8 cellular contexts compared by ENCODE assay signal in the genomic region with DNA sequence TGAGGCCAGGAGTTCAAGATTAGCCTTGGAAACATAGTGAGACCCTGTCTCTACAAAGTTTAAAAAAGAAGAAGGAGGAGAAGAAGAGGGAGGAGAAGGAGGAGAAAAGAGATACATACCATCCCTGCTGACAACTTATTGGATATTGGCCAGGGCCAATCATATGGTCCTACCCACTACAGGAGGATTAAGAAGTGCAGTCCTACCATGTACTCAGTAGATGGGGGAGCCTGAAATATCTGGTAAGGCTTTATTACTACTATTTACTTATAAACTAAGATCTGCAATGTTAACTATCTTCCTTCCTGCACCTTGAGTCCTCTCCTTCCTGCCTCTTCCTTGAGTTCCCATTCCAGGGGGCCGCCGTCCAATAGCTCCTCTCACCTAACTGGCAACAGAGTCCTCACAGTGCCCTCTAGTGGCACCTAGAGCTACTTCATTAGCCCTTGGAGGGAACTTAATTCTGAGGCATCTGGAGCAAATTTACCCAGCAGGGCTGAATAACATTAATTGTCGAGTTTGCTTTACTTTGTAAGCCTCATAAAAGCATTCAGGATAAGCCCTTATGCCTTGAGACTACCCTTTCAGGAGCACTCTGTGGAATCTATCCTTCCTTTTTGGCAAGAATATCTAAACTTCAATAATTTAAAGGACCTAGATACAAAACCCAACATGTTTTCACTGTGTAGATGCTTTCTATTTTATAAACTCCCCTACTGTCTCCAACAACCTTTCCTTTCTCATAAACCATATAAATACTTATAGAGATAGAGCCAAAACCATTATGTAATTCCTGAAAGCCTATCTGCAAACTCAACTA. TPM values are rescaled to one million over a fixed set of nuclear protein-coding genes. Genes with fewer than 3 reads are reported as not detected.
A peak's percentile ranks its signal among the peaks of the same experiment; 100 is the strongest.
DNase-seq lines count a peak whose midpoint lies in the region; ATAC-seq and TF ChIP-seq lines count a peak whose summit lies in the region.

No MANE protein-coding gene starts in this region.

- H3K27me3 ChIP-seq in Caco-2 (replicated peaks; ENCODE audit: control insufficient read depth, insufficient read depth, low read length): no peaks in the 10 kb centered on the region
- H3K27me3 ChIP-seq in H7 (ENCODE audit: control insufficient read depth, insufficient read depth, low read length): no peaks in the 10 kb centered on the region
- H3K27me3 ChIP-seq in liver (ENCODE audit: control insufficient read depth in 4 of 4, insufficient read depth in 4 of 4, low read length in 3 of 4): no peaks in the 10 kb centered on the region

- no peaks in the 10 kb centered on the region for H3K36me3 Mint-ChIP-seq in Caco-2 (ENCODE audit: insufficient read depth, unreplicated experiment)

- H3K9ac ChIP-seq in liver (ENCODE audit: low read depth in 1 of 2, low read length in 2 of 2): no peak overlapping the region

- CTCF ChIA-PET in Caco-2 (lab: Charles Lee): interaction anchor here (0.5 to 2.8 kb wide), 13 partner anchors 8 to 255 kb away, joined by 3 to 23 read pairs (median 6); partner anchors contain the start of gene ERMP1

- peak; percentile 41 to 62 for TF ChIP-seq CTCF in Caco-2 (IDR thresholded peaks at IDR 0.05; ENCODE audit: insufficient read depth in 1 of 2, low read depth in 1 of 2, low read length in 1 of 2, severe bottlenecking in 1 of 2, unreplicated experiment in 1 of 2)
- peak; percentile 46 for TF ChIP-seq CTCF in coronary artery (IDR thresholded peaks at IDR 0.05)
- peak; percentile 81 for TF ChIP-seq CTCF in liver (IDR thresholded peaks at IDR 0.05; ENCODE audit: low read depth, low read length, missing input control)

- no peaks in the 10 kb centered on the region for H3K36me3 ChIP-seq in Caco-2 (ENCODE audit: control insufficient read depth, insufficient read depth, low read length)
- no peaks in the 10 kb centered on the region for H3K36me3 ChIP-seq in H7 (replicated peaks; ENCODE audit: control insufficient read depth, insufficient read depth, low read length)
- H3K36me3 ChIP-seq in liver (ENCODE audit: control insufficient read depth in 4 of 4, insufficient read depth in 3 of 4, low read depth in 1 of 4, low read length in 3 of 4): no peaks in the 10 kb centered on the region

- intact Hi-C loops in Caco-2 (cut with micrococcal nuclease; ENCODE audit: unreplicated experiment): loop anchor here (1.0 kb wide), 3 partner anchors 53 to 255 kb away; no protein-coding TSS in a partner anchor

- H3K4me1 ChIP-seq in Caco-2: no peaks in the 10 kb centered on the region
- H3K4me1 ChIP-seq in liver (ENCODE audit: control insufficient read depth in 4 of 4, insufficient read depth in 4 of 4, low read length in 3 of 4): no peaks in the 10 kb centered on the region

- H3K27ac ChIP-seq in coronary artery (no peak overlapping the region), liver (ENCODE audit: low read depth in 1 of 2, low read length in 2 of 2) (no peak overlapping the region)

- peak; percentile 77 to 87 for TF ChIP-seq RAD21 in liver (IDR thresholded peaks at IDR 0.05)

- H3K27ac Mint-ChIP-seq in Caco-2 (ENCODE audit: unreplicated experiment): no peak overlapping the region

- H3K4me1 Mint-ChIP-seq in Caco-2 (ENCODE audit: low read depth, unreplicated experiment): no peaks in the 10 kb centered on the region

- H3K27me3 Mint-ChIP-seq in Caco-2 (ENCODE audit: insufficient read depth, unreplicated experiment): peaks cover 3% of the 10 kb centered on the region

- H3K9me3 ChIP-seq in Caco-2 (no peaks in the 10 kb centered on the region), liver (ENCODE audit: control insufficient read depth in 4 of 4, low read length in 3 of 4) (no peaks in the 10 kb centered on the region)

- no peaks in the 10 kb centered on the region for H3K9me3 Mint-ChIP-seq in Caco-2 (ENCODE audit: unreplicated experiment)

- 5% methylated on average over 3 of the region's 3 CpGs for WGBS in liver

- no peak overlapping the region for H3K4me3 Mint-ChIP-seq in Caco-2 (ENCODE audit: unreplicated experiment)

- DNase-seq in Caco-2 (peak; percentile 59 to 64), H7 (peak; percentile 54), NCI-H2227 treated with DMSO at 0.1 percent for 48 hours (lab: John Stamatoyannopoulos, UW) (peak; percentile 31), coronary artery (ENCODE audit: low spot score) (no peak)
- peak; percentile 27 for DNase-seq in activated CD4-positive, alpha-beta T cell treated with anti-CD3 and anti-CD28 coated beads for 1 hour
- peak; percentile 35 for DNase-seq in stimulated activated CD8-positive, alpha-beta memory T cell treated with anti-CD3 and anti-CD28 coated beads, Interleukin-12 subunit alpha, Interleukin-12 subunit beta, amount 100 ng/mL, for 1 hour (ENCODE audit: low read depth)

- H3K4me3 ChIP-seq in Caco-2 (ENCODE audit: low read depth, low read length) (no peak overlapping the region), H7 (ENCODE audit: insufficient read depth, low read depth, low read length) (no peak overlapping the region), coronary artery (no peak overlapping the region), liver (ENCODE audit: low read depth in 1 of 3, low read length in 3 of 3) (no peak overlapping the region)

- ATAC-seq in GM18520 (IDR thresholded peaks at IDR 0.05; ENCODE audit: unreplicated experiment): no peak

- POLR2A ChIA-PET in Caco-2 (lab: Charles Lee): no interaction called here

- no TSS peak for BruUV-seq in Caco-2 (replicated peaks; lab: Mats Ljungman, UMichigan)

TF ChIP-seq in liver, 16 proteins besides CTCF, POLR2A, EP300 and RAD21:
- TF ChIP-seq, protein P1, sequence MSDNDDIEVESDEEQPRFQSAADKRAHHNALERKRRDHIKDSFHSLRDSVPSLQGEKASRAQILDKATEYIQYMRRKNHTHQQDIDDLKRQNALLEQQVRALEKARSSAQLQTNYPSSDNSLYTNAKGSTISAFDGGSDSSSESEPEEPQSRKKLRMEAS (IDR thresholded peaks at IDR 0.05): peak; percentile 2
- TF ChIP-seq, protein P2, sequence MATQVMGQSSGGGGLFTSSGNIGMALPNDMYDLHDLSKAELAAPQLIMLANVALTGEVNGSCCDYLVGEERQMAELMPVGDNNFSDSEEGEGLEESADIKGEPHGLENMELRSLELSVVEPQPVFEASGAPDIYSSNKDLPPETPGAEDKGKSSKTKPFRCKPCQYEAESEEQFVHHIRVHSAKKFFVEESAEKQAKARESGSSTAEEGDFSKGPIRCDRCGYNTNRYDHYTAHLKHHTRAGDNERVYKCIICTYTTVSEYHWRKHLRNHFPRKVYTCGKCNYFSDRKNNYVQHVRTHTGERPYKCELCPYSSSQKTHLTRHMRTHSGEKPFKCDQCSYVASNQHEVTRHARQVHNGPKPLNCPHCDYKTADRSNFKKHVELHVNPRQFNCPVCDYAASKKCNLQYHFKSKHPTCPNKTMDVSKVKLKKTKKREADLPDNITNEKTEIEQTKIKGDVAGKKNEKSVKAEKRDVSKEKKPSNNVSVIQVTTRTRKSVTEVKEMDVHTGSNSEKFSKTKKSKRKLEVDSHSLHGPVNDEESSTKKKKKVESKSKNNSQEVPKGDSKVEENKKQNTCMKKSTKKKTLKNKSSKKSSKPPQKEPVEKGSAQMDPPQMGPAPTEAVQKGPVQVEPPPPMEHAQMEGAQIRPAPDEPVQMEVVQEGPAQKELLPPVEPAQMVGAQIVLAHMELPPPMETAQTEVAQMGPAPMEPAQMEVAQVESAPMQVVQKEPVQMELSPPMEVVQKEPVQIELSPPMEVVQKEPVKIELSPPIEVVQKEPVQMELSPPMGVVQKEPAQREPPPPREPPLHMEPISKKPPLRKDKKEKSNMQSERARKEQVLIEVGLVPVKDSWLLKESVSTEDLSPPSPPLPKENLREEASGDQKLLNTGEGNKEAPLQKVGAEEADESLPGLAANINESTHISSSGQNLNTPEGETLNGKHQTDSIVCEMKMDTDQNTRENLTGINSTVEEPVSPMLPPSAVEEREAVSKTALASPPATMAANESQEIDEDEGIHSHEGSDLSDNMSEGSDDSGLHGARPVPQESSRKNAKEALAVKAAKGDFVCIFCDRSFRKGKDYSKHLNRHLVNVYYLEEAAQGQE (IDR thresholded peaks at IDR 0.05): no peak
TF ChIP-seq in liver: peak in this region for 1.

RNA-seq across cellular contexts. Expression of gene RANBP6, which starts 39.1 kb away (rescaled TPM):
- total RNA-seq in Caco-2 (2022): 13.7 and 16.5 TPM in 2 replicates
- 13.4 and 16.6 TPM in 2 replicates for total RNA-seq in H7 (2014; rRNA removed; shearing (Covaris generic))
- total RNA-seq in liver: 10 to 100 TPM; 15.2 to 15.9 TPM
- 1 to 10 TPM; 6.2 to 7.0 TPM for polyA plus RNA-seq in liver
